Comparison of ENCODE assay signal across 28 cellular contexts in the genomic region with DNA sequence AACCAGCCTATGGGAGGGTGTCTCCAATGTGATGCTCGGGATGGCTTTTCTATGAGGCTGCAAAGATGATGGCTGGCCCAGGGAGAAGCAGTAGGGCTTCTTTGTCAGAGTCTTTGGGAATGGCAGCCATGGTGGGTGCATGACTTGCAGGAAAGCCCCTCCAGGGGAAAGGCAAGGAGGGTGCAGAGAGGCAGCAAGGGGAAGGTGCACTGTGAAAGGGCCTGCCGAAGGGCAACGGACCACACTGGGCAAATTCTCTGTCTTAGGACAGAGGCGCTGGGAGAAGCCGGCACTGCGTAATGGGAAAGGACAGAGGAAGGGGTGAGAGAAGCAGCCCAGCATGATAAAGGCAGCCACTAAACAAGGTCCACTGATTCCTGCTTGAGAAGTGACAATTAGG.
"Had no signal": no experiment of that assay in that cellular context is flagged by ENCODE, and none has a peak within 500 bp of the region (broad histone marks: within the 10 kb centered on the region; RNA-seq: fewer than 3 reads in every experiment).

No MANE protein-coding gene starts in this region.

- H3K4me1 ChIP-seq: testis, transverse colon, uterus had no signal

- H3K36me3 ChIP-seq: stomach, suprapubic skin, thoracic aorta, thyroid gland, tibial artery, tibial nerve, transverse colon, upper lobe of left lung, upper lobe of right lung, uterus, vagina had no signal

- H3K27ac Mint-ChIP-seq: stimulated activated effector memory CD8-positive, alpha-beta T cell treated with anti-CD3 and anti-CD28 coated beads, Interleukin-12 subunit alpha, Interleukin-12 subunit beta, amount 100 ng/mL, for 72 hours; stimulated activated memory B cell treated with anti-CD40 and anti-IgM and Interleukin-4, amounts not matched to agents 10 μg/mL and 1 μg/mL and 100 μg/mL, for 72 hours; stimulated activated naive B cell treated with anti-CD40 and anti-IgM and Interleukin-4, amounts not matched to agents 10 μg/mL and 1 μg/mL and 100 μg/mL, for 72 hours; stimulated activated naive CD8-positive, alpha-beta T cell treated with anti-CD3 and anti-CD28 coated beads, Interleukin-15, amount 100 ng/mL, for 72 hours; stimulated activated naive CD8-positive, alpha-beta T cell treated with anti-CD3 and anti-CD28 coated beads, Interleukin-15, Interleukin-2, amounts not matched to agents 100 ng/mL and 50 ng/mL, for 24 hours; type B pancreatic cell had no signal

- H3K36me3 Mint-ChIP-seq: stimulated activated effector memory CD8-positive, alpha-beta T cell treated with anti-CD3 and anti-CD28 coated beads, Interleukin-12 subunit alpha, Interleukin-12 subunit beta, amount 100 ng/mL, for 72 hours; stimulated activated memory B cell treated with anti-CD40 and anti-IgM and Interleukin-4, amounts not matched to agents 10 μg/mL and 1 μg/mL and 100 μg/mL, for 72 hours; stimulated activated naive B cell treated with anti-CD40 and anti-IgM and Interleukin-4, amounts not matched to agents 10 μg/mL and 1 μg/mL and 100 μg/mL, for 72 hours had no signal

- H3K27me3 Mint-ChIP-seq: stimulated activated naive CD8-positive, alpha-beta T cell treated with anti-CD3 and anti-CD28 coated beads, Interleukin-15, amount 100 ng/mL, for 72 hours; stimulated activated naive CD8-positive, alpha-beta T cell treated with anti-CD3 and anti-CD28 coated beads, Interleukin-15, Interleukin-2, amounts not matched to agents 100 ng/mL and 50 ng/mL, for 24 hours; type B pancreatic cell had no signal

- ATAC-seq: stimulated activated effector memory CD8-positive, alpha-beta T cell treated with anti-CD3 and anti-CD28 coated beads, Interleukin-12 subunit alpha, Interleukin-12 subunit beta, amount 100 ng/mL, for 72 hours; stimulated activated memory B cell treated with anti-CD40 and anti-IgM and Interleukin-4, amounts not matched to agents 10 μg/mL and 1 μg/mL and 100 μg/mL, for 72 hours; stimulated activated naive B cell treated with anti-CD40 and anti-IgM and Interleukin-4, amounts not matched to agents 10 μg/mL and 1 μg/mL and 100 μg/mL, for 72 hours; stimulated activated naive CD8-positive, alpha-beta T cell treated with anti-CD3 and anti-CD28 coated beads, Interleukin-15, amount 100 ng/mL, for 72 hours; stimulated activated naive CD8-positive, alpha-beta T cell treated with anti-CD3 and anti-CD28 coated beads, Interleukin-15, Interleukin-2, amounts not matched to agents 100 U/mL and 50 U/mL, for 24 hours; upper lobe of right lung had no signal

- H3K4me1 Mint-ChIP-seq: stimulated activated effector memory CD8-positive, alpha-beta T cell treated with anti-CD3 and anti-CD28 coated beads, Interleukin-12 subunit alpha, Interleukin-12 subunit beta, amount 100 ng/mL, for 72 hours; stimulated activated memory B cell treated with anti-CD40 and anti-IgM and Interleukin-4, amounts not matched to agents 10 μg/mL and 1 μg/mL and 100 μg/mL, for 72 hours; stimulated activated naive B cell treated with anti-CD40 and anti-IgM and Interleukin-4, amounts not matched to agents 10 μg/mL and 1 μg/mL and 100 μg/mL, for 72 hours; stimulated activated naive CD8-positive, alpha-beta T cell treated with anti-CD3 and anti-CD28 coated beads, Interleukin-15, amount 100 ng/mL, for 72 hours had no signal

- H3K4me3 Mint-ChIP-seq: stimulated activated effector memory CD8-positive, alpha-beta T cell treated with anti-CD3 and anti-CD28 coated beads, Interleukin-12 subunit alpha, Interleukin-12 subunit beta, amount 100 ng/mL, for 72 hours; stimulated activated memory B cell treated with anti-CD40 and anti-IgM and Interleukin-4, amounts not matched to agents 10 μg/mL and 1 μg/mL and 100 μg/mL, for 72 hours; stimulated activated naive B cell treated with anti-CD40 and anti-IgM and Interleukin-4, amounts not matched to agents 10 μg/mL and 1 μg/mL and 100 μg/mL, for 72 hours; stimulated activated naive CD8-positive, alpha-beta T cell treated with anti-CD3 and anti-CD28 coated beads, Interleukin-15, amount 100 ng/mL, for 72 hours; stimulated activated naive CD8-positive, alpha-beta T cell treated with anti-CD3 and anti-CD28 coated beads, Interleukin-15, Interleukin-2, amounts not matched to agents 100 ng/mL and 50 ng/mL, for 24 hours; type B pancreatic cell had no signal

- H3K4me3 ChIP-seq: stomach, suprapubic skin, testis, thoracic aorta, thyroid gland, tibial artery, tibial nerve, transverse colon, upper lobe of left lung, upper lobe of right lung, uterus, vagina had no signal

- H3K9me3 Mint-ChIP-seq: stimulated activated effector memory CD8-positive, alpha-beta T cell treated with anti-CD3 and anti-CD28 coated beads, Interleukin-12 subunit alpha, Interleukin-12 subunit beta, amount 100 ng/mL, for 72 hours; stimulated activated memory B cell treated with anti-CD40 and anti-IgM and Interleukin-4, amounts not matched to agents 10 μg/mL and 1 μg/mL and 100 μg/mL, for 72 hours; stimulated activated naive B cell treated with anti-CD40 and anti-IgM and Interleukin-4, amounts not matched to agents 10 μg/mL and 1 μg/mL and 100 μg/mL, for 72 hours; stimulated activated naive CD8-positive, alpha-beta T cell treated with anti-CD3 and anti-CD28 coated beads, Interleukin-15, amount 100 ng/mL, for 72 hours; stimulated activated naive CD8-positive, alpha-beta T cell treated with anti-CD3 and anti-CD28 coated beads, Interleukin-15, Interleukin-2, amounts not matched to agents 100 ng/mL and 50 ng/mL, for 24 hours; type B pancreatic cell had no signal

- H3K9me3 ChIP-seq: stomach, suprapubic skin, testis, thoracic aorta, thyroid gland, tibial artery, tibial nerve, transverse colon, upper lobe of left lung, upper lobe of right lung, uterus, vagina had no signal

- H3K27me3 ChIP-seq: stomach, suprapubic skin, testis, thyroid gland, tibial artery, tibial nerve, transverse colon, upper lobe of left lung, upper lobe of right lung, uterus, vagina had no signal

- DNase-seq: stimulated activated CD4-positive, alpha-beta T cell treated with anti-CD3 and anti-CD28 coated beads, Interleukin-2, amount 100 ng/mL, for 48 hours; stimulated activated CD4-positive, alpha-beta T cell treated with anti-CD3 and anti-CD28 coated beads, Interleukin-4, amount 100 ng/mL, for 1 hour; stimulated activated CD4-positive, alpha-beta T cell treated with anti-CD3 and anti-CD28 coated beads, Interleukin-4, amount 100 ng/mL, for 24 hours; stimulated activated CD4-positive, alpha-beta T cell treated with anti-CD3 and anti-CD28 coated beads, Interleukin-4, amount 100 ng/mL, for 4 hours; stimulated activated CD8-positive, alpha-beta memory T cell treated with anti-CD3 and anti-CD28 coated beads, Interleukin-4, amount 100 ng/mL, for 48 hours; stimulated activated naive B cell treated with anti-CD40 and anti-IgM and Interleukin-4, amounts not matched to agents 10 μg/mL and 1 μg/mL and 100 μg/mL, for 72 hours; stimulated activated naive CD4-positive, alpha-beta T cell; stimulated activated naive CD4-positive, alpha-beta T cell treated with Interleukin-2 at 50 U/mL for 16 hours; stimulated activated naive CD8-positive, alpha-beta T cell treated with anti-CD3 and anti-CD28 coated beads, Interleukin-15, amount 100 ng/mL, for 72 hours; stimulated activated naive CD8-positive, alpha-beta T cell treated with anti-CD3 and anti-CD28 coated beads, Interleukin-15, Interleukin-2, amounts not matched to agents 100 U/mL and 50 U/mL, for 24 hours; stomach; substantia nigra; testis; thyroid gland; transverse colon; trophoblast cell; upper lobe of right lung; uterus had no signal

- H3K27ac ChIP-seq: stomach, suprapubic skin, testis, thoracic aorta, thyroid gland, tibial artery, tibial nerve, transverse colon, upper lobe of left lung, upper lobe of right lung, uterus, vagina had no signal
